28 cellular contexts compared by ENCODE assay signal in genomic region chr11:120293038-120293800, GRCh38. TPM values are rescaled to one million over a fixed set of nuclear protein-coding genes. Genes with fewer than 3 reads are reported as not detected.
"Had no signal": no experiment of that assay in that cellular context is flagged by ENCODE, and none has a peak within 500 bp of the region (broad histone marks: within the 10 kb centered on the region; RNA-seq: fewer than 3 reads in every experiment).

No MANE protein-coding gene starts in this region.

- H3K36me3 ChIP-seq: gastroesophageal sphincter, neutrophil, ovary, right lobe of liver, upper lobe of right lung had no signal

- ATAC-seq: activated CD4-positive, CD25-positive, alpha-beta regulatory T cell treated with anti-CD3 and anti-CD28 coated beads, Interleukin-2, amount 50 U/mL, for 24 hours; activated naive CD8-positive, alpha-beta T cell treated with anti-CD3 and anti-CD28 coated beads, Interleukin-2, amount 50 U/mL, for 24 hours; activated T-cell treated with anti-CD3 and anti-CD28 coated beads, Interleukin-2, amount 50 U/mL, for 72 hours; body of pancreas; esophagus mucosa; gastroesophageal sphincter; upper lobe of right lung had no signal

- H3K4me1 ChIP-seq: gastroesophageal sphincter, upper lobe of right lung had no signal

- H3K4me3 ChIP-seq: body of pancreas, gastroesophageal sphincter, ovary, right lobe of liver, upper lobe of right lung had no signal

- H3K27me3 ChIP-seq: body of pancreas, ovary, right lobe of liver had no signal

- H3K27ac ChIP-seq: body of pancreas, gastroesophageal sphincter, neutrophil, ovary, right lobe of liver, upper lobe of right lung, VCaP had no signal

- H3K9me3 ChIP-seq: body of pancreas, gastroesophageal sphincter, neutrophil, ovary, right lobe of liver, upper lobe of right lung had no signal

- DNase-seq: activated CD4-positive, alpha-beta memory T cell treated with anti-CD3 and anti-CD28 coated beads, Interleukin-2, amount 10 ng/mL, durations not matched to agents 7 days and 5 days; activated CD4-positive, alpha-beta T cell treated with anti-CD3 and anti-CD28 coated beads, Interleukin-2, amount 10 ng/mL, durations not matched to agents 24 days and 14 days; activated effector memory CD4-positive, alpha-beta T cell treated with Interleukin-2 at 50 U/mL for 16 hours; activated naive CD4-positive, alpha-beta T cell treated with anti-CD3 and anti-CD28 coated beads, Interleukin-2, amount 50 U/mL, for 16 hours; activated naive CD8-positive, alpha-beta T cell treated with anti-CD3 and anti-CD28 coated beads, Interleukin-2, amount 50 U/mL, for 24 hours; activated T-cell treated with anti-CD3 and anti-CD28 coated beads, Interleukin-2, amount 50 U/mL, for 72 hours; anterior cingulate cortex; body of pancreas; central memory CD4-positive, alpha-beta T cell; dermis blood vessel endothelial cell; effector memory CD4-positive, alpha-beta T cell; head of caudate nucleus; islet precursor cell; left colon; ovary; right lobe of liver; stimulated activated CD4-positive, alpha-beta T cell treated with anti-CD3 and anti-CD28 coated beads, Interleukin-2, amount 100 ng/mL, for 48 hours; stimulated activated naive CD4-positive, alpha-beta T cell; upper lobe of right lung had no signal

RNA-seq across cellular contexts. Expression of gene TLCD5, which starts 31.9 kb away (rescaled TPM):
- total RNA-seq: mononuclear cell had no signal

RNA-seq across cellular contexts. Expression of gene POU2F3, which starts 53.3 kb away (rescaled TPM):
- total RNA-seq: activated CD4-positive, alpha-beta memory T cell treated with anti-CD3 and anti-CD28 coated beads, Interleukin-2, amount 10 ng/mL, durations not matched to agents 7 days and 5 days; activated CD4-positive, alpha-beta T cell treated with anti-CD3 and anti-CD28 coated beads, Interleukin-2, amount 10 ng/mL, durations not matched to agents 24 days and 14 days; mononuclear cell; myocyte; pulmonary artery endothelial cell; right lobe of liver; T-helper 2 cell treated with Interferon-gamma antibody and Interleukin-4, amounts not matched to agents 100 ng/mL and 5 ng/mL, for 36 hours had no signal
